In the genomic region with DNA sequence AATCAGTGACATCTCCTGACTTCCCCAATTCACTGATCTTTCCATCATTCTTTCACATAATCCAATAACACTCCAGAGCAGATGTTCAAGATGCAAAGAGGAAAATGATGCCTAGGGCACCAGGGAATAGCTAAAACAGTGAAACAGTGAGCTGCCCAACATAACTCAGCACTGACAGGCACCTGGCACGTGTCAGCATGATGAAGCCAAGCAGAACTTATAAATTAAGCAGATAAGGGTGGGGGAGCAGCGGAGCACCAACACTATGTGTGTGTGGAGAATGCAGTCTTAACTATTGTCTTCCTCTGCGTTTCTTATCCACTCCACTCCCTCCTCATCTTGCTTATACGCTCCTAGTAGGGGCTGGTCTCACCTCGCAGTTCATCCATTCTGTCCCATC, we compare ENCODE assay signal across 21 cellular contexts.
DNase-seq lines count a peak whose midpoint lies in the region; ATAC-seq and TF ChIP-seq lines count a peak whose summit lies in the region.
"Had no signal": no experiment of that assay in that cellular context is flagged by ENCODE, and none has a peak within 500 bp of the region (broad histone marks: within the 10 kb centered on the region; RNA-seq: fewer than 3 reads in every experiment).

No MANE protein-coding gene starts in this region.

- peaks cover 46% of the 10 kb centered on the region for H3K4me1 Mint-ChIP-seq in activated naive CD4-positive, alpha-beta T cell treated with anti-CD3 and anti-CD28 coated beads, Interleukin-2, amount 50 U/mL, for 24 hours
- peaks cover 27% of the 10 kb centered on the region for H3K4me1 Mint-ChIP-seq in activated CD4-positive, alpha-beta T cell treated with anti-CD3 and anti-CD28 coated beads, Interleukin-2, amount 10 ng/mL, durations not matched to agents 24 days and 14 days

- POLR2A ChIA-PET in PC-9 (lab: Charles Lee; ENCODE audit: unreplicated experiment), result no interaction called here

- H3K79me2 ChIP-seq in PC-9 (ENCODE audit: low read depth), result peaks cover 37% of the 10 kb centered on the region

- H3K36me3 Mint-ChIP-seq in activated naive CD4-positive, alpha-beta T cell treated with anti-CD3 and anti-CD28 coated beads, Interleukin-2, amount 50 U/mL, for 24 hours, result peaks cover 10% of the 10 kb centered on the region
- H3K36me3 Mint-ChIP-seq in activated CD4-positive, alpha-beta T cell treated with anti-CD3 and anti-CD28 coated beads, Interleukin-2, amount 10 ng/mL, durations not matched to agents 24 days and 14 days (ENCODE audit: low read depth), result peaks cover 11% of the 10 kb centered on the region

- no peak for ATAC-seq in foreskin keratinocyte
- no peak for ATAC-seq in GM21381 (IDR thresholded peaks at IDR 0.05; ENCODE audit: unreplicated experiment)
- ATAC-seq: activated T-cell treated with anti-CD3 and anti-CD28 coated beads, Interleukin-2, amount 50 U/mL, for 72 hours had no signal

- CTCF ChIA-PET in PC-9 (lab: Charles Lee), result no interaction called here

- peak overlapping the region; percentile 65 for H3K27ac Mint-ChIP-seq in activated naive CD4-positive, alpha-beta T cell treated with anti-CD3 and anti-CD28 coated beads, Interleukin-2, amount 50 U/mL, for 24 hours
- no peak overlapping the region for H3K27ac Mint-ChIP-seq in activated CD4-positive, alpha-beta T cell treated with anti-CD3 and anti-CD28 coated beads, Interleukin-2, amount 10 ng/mL, durations not matched to agents 24 days and 14 days
- H3K27ac Mint-ChIP-seq: activated T-cell treated with anti-CD3 and anti-CD28 coated beads, Interleukin-2, amount 50 U/mL, for 72 hours; B cell had no signal

- no TSS peak for BruUV-seq in PC-9 (replicated peaks; lab: Mats Ljungman, UMichigan)

- no peaks in the 10 kb centered on the region for H3K9me2 ChIP-seq in PC-9 (ENCODE audit: insufficient read depth)

- no peak for TF ChIP-seq POLR2A in uterus (IDR thresholded peaks at IDR 0.05)

- no peaks in the 10 kb centered on the region for H3K9me3 Mint-ChIP-seq in activated naive CD4-positive, alpha-beta T cell treated with anti-CD3 and anti-CD28 coated beads, Interleukin-2, amount 50 U/mL, for 24 hours
- H3K9me3 Mint-ChIP-seq in activated CD4-positive, alpha-beta T cell treated with anti-CD3 and anti-CD28 coated beads, Interleukin-2, amount 10 ng/mL, durations not matched to agents 24 days and 14 days, result peaks cover 3% of the 10 kb centered on the region

- H3K4me1 ChIP-seq in PC-9 (replicated peaks; ENCODE audit: insufficient read depth) (peaks cover 27% of the 10 kb centered on the region), foreskin keratinocyte (peaks cover 13% of the 10 kb centered on the region), uterus (no peaks in the 10 kb centered on the region)
- H3K4me1 ChIP-seq: tibial artery had no signal

- H3K36me3 ChIP-seq in PC-9 (ENCODE audit: low read depth) (0 out of 2 replicates have a peak, but pooled peaks cover 8% of the 10 kb centered on the region), uterus (no peaks in the 10 kb centered on the region)
- H3K36me3 ChIP-seq: tibial artery had no signal

- H2AFZ ChIP-seq in PC-9, result no peak overlapping the region

- no peaks in the 10 kb centered on the region for H4K20me1 ChIP-seq in PC-9 (ENCODE audit: insufficient read depth)

- H3K27me3 ChIP-seq in PC-9 (ENCODE audit: insufficient read depth, low read depth), result no peaks in the 10 kb centered on the region
- no peaks in the 10 kb centered on the region for H3K27me3 ChIP-seq in foreskin keratinocyte
- H3K27me3 ChIP-seq in uterus, result peaks cover 0 to 3% of the 10 kb centered on the region in 2 donors
- H3K27me3 ChIP-seq: tibial artery had no signal

- H3K9me3 ChIP-seq in PC-9 (ENCODE audit: insufficient read depth, low read depth), result peaks cover 7% of the 10 kb centered on the region
- no peaks in the 10 kb centered on the region for H3K9me3 ChIP-seq in uterus
- H3K9me3 ChIP-seq: A549 had no signal

- H3F3A ChIP-seq in PC-9 (ENCODE audit: insufficient read depth, low read depth), result peaks cover 20% of the 10 kb centered on the region

- H3K27me3 Mint-ChIP-seq in activated naive CD4-positive, alpha-beta T cell treated with anti-CD3 and anti-CD28 coated beads, Interleukin-2, amount 50 U/mL, for 24 hours, result no peaks in the 10 kb centered on the region
- no peaks in the 10 kb centered on the region for H3K27me3 Mint-ChIP-seq in activated CD4-positive, alpha-beta T cell treated with anti-CD3 and anti-CD28 coated beads, Interleukin-2, amount 10 ng/mL, durations not matched to agents 24 days and 14 days
- H3K27me3 Mint-ChIP-seq: activated naive CD4-positive, alpha-beta T cell treated with anti-CD3 and anti-CD28 coated beads, Interleukin-2, amount 10 ng/mL, durations not matched to agents 7 days and 5 days; B cell had no signal

- H3K27ac ChIP-seq in PC-9, result no peak overlapping the region
- H3K27ac ChIP-seq in foreskin keratinocyte, result peak overlapping the region; percentile 90
- no peak overlapping the region for H3K27ac ChIP-seq in uterus
- H3K27ac ChIP-seq: tibial artery had no signal

- TF ChIP-seq CTCF in PC-9 (conservative IDR thresholded peaks at IDR 0.05) (no peak), foreskin keratinocyte (conservative IDR thresholded peaks at IDR 0.05) (no peak), uterus (IDR thresholded peaks at IDR 0.05) (no peak)

- intact Hi-C loops in PC-9 (cut with micrococcal nuclease; ENCODE audit: unreplicated experiment) (loop anchor here (5.0 kb wide), 1 partner anchor 89 kb away; the partner anchor contains the start of gene AMMECR1), uterus (cut with DNase I; ENCODE audit: low total_unique reads) (no loop called here)
- intact Hi-C loops in activated CD4-positive, alpha-beta T cell treated with anti-CD3 and anti-CD28 coated beads, Interleukin-2, amount 10 ng/mL, durations not matched to agents 24 days and 14 days (cut with micrococcal nuclease), result loop anchor here (5.0 kb wide), 1 partner anchor 84 kb away; no protein-coding TSS in a partner anchor

- H3K4me2 ChIP-seq in PC-9, result peak overlapping the region; percentile 74; the same call in 1 of the 2 replicates

- H3K4me3 ChIP-seq in PC-9 (no peak overlapping the region), uterus (no peak overlapping the region)
- H3K4me3 ChIP-seq: tibial artery had no signal

- no peak for DNase-seq in activated naive CD4-positive, alpha-beta T cell (lab: John Stamatoyannopoulos, UW)
- no peak for DNase-seq in PC-9
- no peak for DNase-seq in foreskin keratinocyte
- peak; percentile 20 to 26 for DNase-seq in uterus
- no peak for DNase-seq in activated CD4-positive, alpha-beta T cell treated with anti-CD3 and anti-CD28 coated beads, Interleukin-2, amount 10 ng/mL, durations not matched to agents 24 days and 14 days
- no peak for DNase-seq in NCI-H1436 (lab: John Stamatoyannopoulos, UW)
- DNase-seq: activated naive CD4-positive, alpha-beta T cell treated with anti-CD3 and anti-CD28 coated beads, Interleukin-2, amount 10 ng/mL, durations not matched to agents 7 days and 5 days; activated T-cell treated with anti-CD3 and anti-CD28 coated beads, Interleukin-2, amount 50 U/mL, for 72 hours; amygdala; COR-L47; DND-41; H7; NCI-H1105; NCI-H1930; NCI-H2227 treated with DMSO at 0.1 percent for 48 hours; stimulated activated CD8-positive, alpha-beta memory T cell treated with anti-CD3 and anti-CD28 coated beads, Interleukin-4, amount 100 ng/mL, for 48 hours; tibial artery had no signal

- no peak overlapping the region for H3K4me3 Mint-ChIP-seq in activated naive CD4-positive, alpha-beta T cell treated with anti-CD3 and anti-CD28 coated beads, Interleukin-2, amount 50 U/mL, for 24 hours
- no peak overlapping the region for H3K4me3 Mint-ChIP-seq in activated CD4-positive, alpha-beta T cell treated with anti-CD3 and anti-CD28 coated beads, Interleukin-2, amount 10 ng/mL, durations not matched to agents 24 days and 14 days
- H3K4me3 Mint-ChIP-seq: activated naive CD4-positive, alpha-beta T cell treated with anti-CD3 and anti-CD28 coated beads, Interleukin-2, amount 10 ng/mL, durations not matched to agents 7 days and 5 days; B cell had no signal

Comparison
In these comparisons a context has a peak if more than half of its experiments do, and no peak if none do; other contexts are left out.
1. DNase-seq: peak in uterus (2 of 2); none in activated naive CD4-positive, alpha-beta T cell (0 of 4), PC-9 (0 of 2), foreskin keratinocyte (0 of 2), activated CD4-positive, alpha-beta T cell treated with anti-CD3 and anti-CD28 coated beads, Interleukin-2, amount 10 ng/mL, durations not matched to agents 24 days and 14 days (single experiment) and NCI-H1436 (single experiment).